22 cellular contexts compared by ENCODE assay signal in the genomic region with DNA sequence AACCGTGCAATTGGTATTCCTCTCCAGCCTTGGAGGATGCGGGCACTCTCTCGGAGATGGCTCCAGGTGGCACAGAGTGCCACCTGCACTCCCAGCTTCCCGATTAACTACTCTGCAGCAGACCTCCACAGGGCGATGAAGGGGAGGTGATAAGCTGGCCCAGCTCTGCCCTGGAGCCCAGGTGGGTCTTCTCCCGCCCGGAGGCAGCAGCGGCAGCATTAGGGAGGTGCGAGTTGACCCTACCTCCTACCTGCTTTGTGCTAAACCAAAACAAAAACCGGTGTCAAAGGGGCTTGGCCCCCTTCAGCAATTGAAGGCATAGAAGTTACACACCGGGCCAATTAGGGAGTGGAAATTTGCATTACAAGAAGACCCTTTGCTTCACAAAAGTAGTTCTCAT.
"Had no signal": no experiment of that assay in that cellular context is flagged by ENCODE, and none has a peak within 500 bp of the region (broad histone marks: within the 10 kb centered on the region; RNA-seq: fewer than 3 reads in every experiment).

No MANE protein-coding gene starts in this region.

- H3K4me1 ChIP-seq: breast epithelium, heart left ventricle, upper lobe of right lung had no signal

- H3K27me3 Mint-ChIP-seq: activated CD4-positive, alpha-beta T cell treated with anti-CD3 and anti-CD28 coated beads for 36 hours had no signal

- H3K27ac Mint-ChIP-seq: activated CD4-positive, alpha-beta T cell treated with anti-CD3 and anti-CD28 coated beads for 36 hours; activated naive CD4-positive, alpha-beta T cell treated with anti-CD3 and anti-CD28 coated beads for 36 hours; activated naive CD8-positive, alpha-beta T cell treated with anti-CD3 and anti-CD28 coated beads, Interleukin-2, amount 10 ng/mL, durations not matched to agents 7 days and 5 days; activated T-cell treated with anti-CD3 and anti-CD28 coated beads, Interleukin-2, amount 50 U/mL, for 72 hours; natural killer cell; progenitor cell of endocrine pancreas had no signal

- H3K27ac ChIP-seq: breast epithelium, epithelial cell of prostate, heart left ventricle, upper lobe of right lung, WERI-Rb-1 had no signal

- H3K36me3 ChIP-seq: breast epithelium, heart left ventricle, upper lobe of right lung, WERI-Rb-1 had no signal

- H3K9me3 Mint-ChIP-seq: activated naive CD4-positive, alpha-beta T cell treated with anti-CD3 and anti-CD28 coated beads for 36 hours; activated naive CD8-positive, alpha-beta T cell treated with anti-CD3 and anti-CD28 coated beads, Interleukin-2, amount 10 ng/mL, durations not matched to agents 7 days and 5 days; activated T-cell treated with anti-CD3 and anti-CD28 coated beads, Interleukin-2, amount 50 U/mL, for 72 hours; natural killer cell had no signal

- H3K4me3 Mint-ChIP-seq: activated CD4-positive, alpha-beta T cell treated with anti-CD3 and anti-CD28 coated beads for 36 hours; activated naive CD4-positive, alpha-beta T cell treated with anti-CD3 and anti-CD28 coated beads for 36 hours; activated naive CD8-positive, alpha-beta T cell treated with anti-CD3 and anti-CD28 coated beads, Interleukin-2, amount 10 ng/mL, durations not matched to agents 7 days and 5 days; activated T-cell treated with anti-CD3 and anti-CD28 coated beads, Interleukin-2, amount 50 U/mL, for 72 hours; natural killer cell had no signal

- H3K4me3 ChIP-seq: breast epithelium, heart left ventricle, upper lobe of right lung had no signal

- DNase-seq: activated CD4-positive, alpha-beta T cell treated with anti-CD3 and anti-CD28 coated beads for 36 hours; activated CD4-positive, alpha-beta T cell treated with anti-CD3 and anti-CD28 coated beads, Interleukin-2, amount 50 U/mL, for 48 hours; activated effector memory CD4-positive, alpha-beta T cell treated with Interleukin-2 at 50 U/mL for 16 hours; activated naive CD4-positive, alpha-beta T cell treated with anti-CD3 and anti-CD28 coated beads for 36 hours; activated naive CD8-positive, alpha-beta T cell treated with anti-CD3 and anti-CD28 coated beads, Interleukin-2, amount 10 ng/mL, durations not matched to agents 7 days and 5 days; activated T-cell treated with anti-CD3 and anti-CD28 coated beads, Interleukin-2, amount 50 U/mL, for 72 hours; amniotic stem cell; cortex of kidney; heart left ventricle; left ventricle myocardium superior; mammary epithelial cell; midbrain; natural killer cell; retina; stimulated activated CD4-positive, alpha-beta T cell treated with anti-CD3 and anti-CD28 coated beads, Interleukin-4, amount 100 ng/mL, for 4 hours; stimulated activated naive CD8-positive, alpha-beta T cell treated with anti-CD3 and anti-CD28 coated beads, Interleukin-15, Interleukin-2, amounts not matched to agents 100 U/mL and 50 U/mL, for 24 hours; T-helper 1 cell; upper lobe of right lung; WERI-Rb-1 had no signal

- H3K27me3 ChIP-seq: upper lobe of right lung had no signal

- ATAC-seq: activated CD4-positive, alpha-beta T cell treated with anti-CD3 and anti-CD28 coated beads for 36 hours; activated T-cell treated with anti-CD3 and anti-CD28 coated beads, Interleukin-2, amount 50 U/mL, for 72 hours; heart left ventricle; left ventricle myocardium superior; natural killer cell; stimulated activated naive CD8-positive, alpha-beta T cell treated with anti-CD3 and anti-CD28 coated beads, Interleukin-15, Interleukin-2, amounts not matched to agents 100 U/mL and 50 U/mL, for 24 hours; upper lobe of right lung had no signal

- H3K36me3 Mint-ChIP-seq: activated naive CD8-positive, alpha-beta T cell treated with anti-CD3 and anti-CD28 coated beads, Interleukin-2, amount 10 ng/mL, durations not matched to agents 7 days and 5 days; natural killer cell had no signal

- H3K9me3 ChIP-seq: breast epithelium, heart left ventricle, upper lobe of right lung had no signal
